13 cellular contexts compared by ENCODE assay signal in the genomic region with DNA sequence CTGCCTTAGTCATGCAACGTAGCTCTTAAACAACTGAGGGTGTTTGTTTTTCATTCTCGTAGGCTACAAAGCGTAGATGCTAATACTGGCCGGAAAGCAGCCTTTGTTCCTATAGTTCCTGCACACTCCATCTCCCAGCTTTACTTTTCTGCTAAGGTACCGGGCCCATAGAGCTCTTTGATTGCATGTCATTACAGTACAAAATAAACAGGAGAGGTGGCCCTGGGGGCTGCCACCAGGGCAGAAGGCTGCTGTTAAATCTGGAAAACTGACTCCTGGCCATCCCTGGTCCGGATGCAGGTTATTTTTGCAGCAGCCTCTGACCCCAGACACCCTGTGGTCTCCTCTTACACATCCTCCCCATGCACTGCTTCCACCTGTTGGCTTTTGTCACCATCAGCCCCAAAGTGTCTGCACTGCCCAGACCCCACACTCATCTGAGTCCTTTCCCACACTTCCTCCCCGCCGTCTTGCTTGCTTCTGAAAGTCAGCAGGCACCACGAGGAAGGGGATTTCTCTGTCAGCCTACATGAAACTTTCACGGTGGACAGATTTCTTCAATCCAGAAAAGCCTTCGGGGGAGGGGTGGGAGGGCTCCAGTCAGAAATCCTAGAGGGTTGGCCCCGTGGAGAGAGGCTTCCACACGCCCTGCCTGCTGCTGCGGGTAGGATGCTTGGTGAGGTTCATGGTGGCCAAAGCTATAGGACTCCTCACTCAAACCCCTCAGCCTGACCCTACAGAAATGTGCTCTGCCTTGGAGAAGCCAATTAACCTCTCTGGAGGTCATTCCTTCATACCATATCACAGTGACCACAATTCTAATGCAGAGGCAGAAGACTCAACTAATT.
DNase-seq lines count a peak whose midpoint lies in the region; ATAC-seq and TF ChIP-seq lines count a peak whose summit lies in the region.
"Had no signal": no experiment of that assay in that cellular context is flagged by ENCODE, and none has a peak within 500 bp of the region (broad histone marks: within the 10 kb centered on the region; RNA-seq: fewer than 3 reads in every experiment).

No MANE protein-coding gene starts in this region.

- no peak overlapping the region for H3K4me3 Mint-ChIP-seq in memory B cell
- H3K4me3 Mint-ChIP-seq: activated naive CD8-positive, alpha-beta T cell treated with anti-CD3 and anti-CD28 coated beads, Interleukin-2, amount 50 U/mL, for 24 hours had no signal

- no peak for TF ChIP-seq CTCF in GM06990 (IDR thresholded peaks at IDR 0.05; ENCODE audit: insufficient read depth, low read length, poor library complexity, severe bottlenecking)

- no peaks in the 10 kb centered on the region for H3K27me3 ChIP-seq in GM06990 (replicated peaks; ENCODE audit: control insufficient read depth, insufficient read depth, low read length)

- H3K27ac Mint-ChIP-seq in memory B cell = peak overlapping the region; percentile 5
- H3K27ac Mint-ChIP-seq: activated naive CD8-positive, alpha-beta T cell treated with anti-CD3 and anti-CD28 coated beads, Interleukin-2, amount 50 U/mL, for 24 hours had no signal

- no peak overlapping the region for H3K4me3 ChIP-seq in GM06990 (replicated peaks; ENCODE audit: low read depth, low read length)

- H3K36me3 ChIP-seq in GM06990 (ENCODE audit: control insufficient read depth, insufficient read depth, low read length) = no peaks in the 10 kb centered on the region

- H3K27me3 Mint-ChIP-seq in memory B cell = no peaks in the 10 kb centered on the region
- H3K27me3 Mint-ChIP-seq: activated naive CD8-positive, alpha-beta T cell treated with anti-CD3 and anti-CD28 coated beads, Interleukin-2, amount 50 U/mL, for 24 hours had no signal

- peak; percentile 71 for DNase-seq in GM06990 (ENCODE audit: extremely low read depth, insufficient read length)
- no peak for DNase-seq in memory B cell (ENCODE audit: low spot score in 2 of 2)
- DNase-seq in NCI-H1105 (lab: John Stamatoyannopoulos, UW) = no peak
- DNase-seq in NCI-H2107 (lab: John Stamatoyannopoulos, UW) = no peak
- no peak for DNase-seq in activated effector memory CD4-positive, alpha-beta T cell treated with anti-CD3 and anti-CD28 coated beads, Interleukin-2, amount 50 U/mL, for 16 hours
- DNase-seq in Kasumi-1 (lab: John Stamatoyannopoulos, UW) = no peak
- DNase-seq: activated CD4-positive, alpha-beta T cell treated with anti-CD3 and anti-CD28 coated beads for 1 hour; activated naive CD8-positive, alpha-beta T cell treated with anti-CD3 and anti-CD28 coated beads, Interleukin-2, amount 50 U/mL, for 24 hours; effector memory CD4-positive, alpha-beta T cell; GOT3; NCI-H2029 had no signal

- H3K9me3 Mint-ChIP-seq in memory B cell = peaks cover 3% of the 10 kb centered on the region

- H3K36me3 Mint-ChIP-seq in memory B cell = peaks cover 2% of the 10 kb centered on the region

- H3K4me1 Mint-ChIP-seq in memory B cell = peaks cover 12% of the 10 kb centered on the region

- ATAC-seq in GM19452 (IDR thresholded peaks at IDR 0.05; ENCODE audit: unreplicated experiment) (peak; percentile 69), HG03342 (IDR thresholded peaks at IDR 0.05; ENCODE audit: unreplicated experiment) (peak; percentile 48), memory B cell (ENCODE audit: low read depth) (no peak)
- ATAC-seq: activated naive CD8-positive, alpha-beta T cell treated with anti-CD3 and anti-CD28 coated beads, Interleukin-2, amount 50 U/mL, for 24 hours had no signal
